8 cellular contexts compared by ENCODE assay signal in the genomic region with DNA sequence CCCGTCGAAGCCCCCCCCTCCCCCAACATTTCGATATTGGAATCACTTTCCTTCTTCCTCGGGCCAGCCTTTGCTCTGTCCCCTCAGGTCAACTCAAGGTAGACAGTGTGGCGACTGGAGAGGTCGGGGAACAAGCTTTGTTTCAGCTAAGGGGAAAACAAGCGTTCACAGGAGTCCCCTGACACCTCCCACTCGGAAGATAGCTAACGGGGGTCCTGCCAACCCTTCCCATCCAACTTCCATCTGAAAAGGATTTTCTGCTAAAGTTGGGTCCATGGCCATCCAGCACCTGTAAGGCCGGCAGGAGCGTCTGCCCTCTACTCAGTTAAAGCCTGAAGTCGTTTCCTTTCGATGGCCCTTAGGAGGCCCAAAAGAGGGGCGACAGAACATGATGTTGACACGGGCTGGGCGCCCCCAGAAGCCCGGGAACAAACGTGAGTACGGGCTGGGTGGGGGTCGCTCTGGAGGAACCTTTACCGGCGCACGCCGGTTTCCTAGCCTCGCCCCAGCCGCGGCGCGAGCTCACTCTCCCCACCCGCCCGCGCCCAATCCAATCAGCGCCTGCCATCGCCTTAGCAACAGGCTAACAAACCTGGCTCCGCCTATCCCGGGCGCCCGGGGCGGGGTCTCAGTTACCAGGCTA. TPM values are rescaled to one million over a fixed set of nuclear protein-coding genes. Genes with fewer than 3 reads are reported as not detected.
DNase-seq lines count a peak whose midpoint lies in the region; ATAC-seq and TF ChIP-seq lines count a peak whose summit lies in the region.

No MANE protein-coding gene starts in this region.

- peak; percentile 38 for ATAC-seq in HG02884 (IDR thresholded peaks at IDR 0.05; ENCODE audit: unreplicated experiment)
- peak; percentile 80 to 85 (median 80) for ATAC-seq in psoas muscle

- H3K36me3 ChIP-seq in right atrium auricular region (peaks cover 8% of the 10 kb centered on the region), psoas muscle (ENCODE audit: insufficient read depth in 1 of 2, low read depth in 1 of 2) (peaks cover 0 to 33% of the 10 kb centered on the region in 2 donors), urinary bladder (ENCODE audit: insufficient read depth) (no peaks in the 10 kb centered on the region)

- WGBS in psoas muscle, 3 donors = 0 to 1% (median 1%) methylated on average over 38 to 39 of the region's 39 CpGs
- WGBS in urinary bladder = under 1% methylated on average over 39 of the region's 39 CpGs

- peak overlapping the region; percentile 99 for H3K4me3 Mint-ChIP-seq in T-helper 1 cell treated with Interleukin-12 subunit alpha and Interleukin-12 subunit beta and Interleukin-4 antibody, amounts not matched to agents 30 μg/mL and 1 μg/mL, for 36 hours

- peak overlapping the region; percentile 66 to 73 for H3K4me3 ChIP-seq in right atrium auricular region
- H3K4me3 ChIP-seq in psoas muscle = peak overlapping the region; percentile 77
- peak overlapping the region; percentile 77 for H3K4me3 ChIP-seq in urinary bladder (ENCODE audit: low read depth, low read length)

- TF ChIP-seq CTCF in GM13977 (IDR thresholded peaks at IDR 0.05; ENCODE audit: extremely low read depth, insufficient read depth, missing control alignments) = no peak
- no peak for TF ChIP-seq CTCF in right atrium auricular region (IDR thresholded peaks at IDR 0.05)
- no peak for TF ChIP-seq CTCF in psoas muscle (IDR thresholded peaks at IDR 0.05)

- H3K36me3 Mint-ChIP-seq in T-helper 1 cell treated with Interleukin-12 subunit alpha and Interleukin-12 subunit beta and Interleukin-4 antibody, amounts not matched to agents 30 μg/mL and 1 μg/mL, for 36 hours (ENCODE audit: low read depth) = peaks cover 9% of the 10 kb centered on the region

- H3K27me3 ChIP-seq in right atrium auricular region (no peaks in the 10 kb centered on the region), psoas muscle (ENCODE audit: insufficient read depth in 3 of 3, low read length in 2 of 3) (no peaks in the 10 kb centered on the region)

- intact Hi-C loops in psoas muscle (cut with DNase I) = loop anchor here (1.0 to 10.0 kb wide), 4 partner anchors 68 to 516 kb away; no protein-coding TSS in a partner anchor

- H3K27me3 Mint-ChIP-seq in T-helper 1 cell treated with Interleukin-12 subunit alpha and Interleukin-12 subunit beta and Interleukin-4 antibody, amounts not matched to agents 30 μg/mL and 1 μg/mL, for 36 hours (ENCODE audit: low read depth) = no peaks in the 10 kb centered on the region

- peaks cover 0 to 35% of the 10 kb centered on the region in 2 donors for H3K4me1 ChIP-seq in right atrium auricular region
- H3K4me1 ChIP-seq in psoas muscle = peaks cover 41% of the 10 kb centered on the region
- H3K4me1 ChIP-seq in urinary bladder (ENCODE audit: insufficient read depth) = no peaks in the 10 kb centered on the region

- peaks cover 37% of the 10 kb centered on the region for H3K4me1 Mint-ChIP-seq in T-helper 1 cell treated with Interleukin-12 subunit alpha and Interleukin-12 subunit beta and Interleukin-4 antibody, amounts not matched to agents 30 μg/mL and 1 μg/mL, for 36 hours (ENCODE audit: low read depth)

- H3K27ac Mint-ChIP-seq in T-helper 1 cell treated with Interleukin-12 subunit alpha and Interleukin-12 subunit beta and Interleukin-4 antibody, amounts not matched to agents 30 μg/mL and 1 μg/mL, for 36 hours = peak overlapping the region; percentile 100

- H3K9me3 ChIP-seq in right atrium auricular region (no peaks in the 10 kb centered on the region), psoas muscle (no peaks in the 10 kb centered on the region)

- H3K27ac ChIP-seq in right atrium auricular region (peak overlapping the region; percentile 99), psoas muscle (peak overlapping the region; percentile 99), urinary bladder (ENCODE audit: low read depth) (peak overlapping the region; percentile 97)

- H3K9me3 Mint-ChIP-seq in T-helper 1 cell treated with Interleukin-12 subunit alpha and Interleukin-12 subunit beta and Interleukin-4 antibody, amounts not matched to agents 30 μg/mL and 1 μg/mL, for 36 hours = no peaks in the 10 kb centered on the region

- DNase-seq in GM13977 (ENCODE audit: low spot score) = peak; percentile 90
- peak; percentile 94 for DNase-seq in NCI-H146 (lab: John Stamatoyannopoulos, UW)
- peak; percentile 51 to 99 (median 97) for DNase-seq in amygdala (lab: John Stamatoyannopoulos, UW)
- DNase-seq in right atrium auricular region (ENCODE audit: low spot score) = peak; percentile 99
- peak; percentile 98 to 99 for DNase-seq in psoas muscle

- in situ Hi-C loops in GM13977 (cut with MboI; ENCODE audit: low pct_unique_long_range_greater_than_20kb, low sequenced_read_pairs, unreplicated experiment) = loop anchor here (5.0 to 10.0 kb wide), 2 partner anchors 158 to 276 kb away; no protein-coding TSS in a partner anchor

RNA-seq across cellular contexts. Expression of a gene that starts 2.5 kb away (rescaled TPM):
- total RNA-seq in right atrium auricular region (10 to 100 TPM; 11.2 to 15.2 TPM), psoas muscle (100 to 1,000 TPM in 1 of 4 donors, 10 to 100 TPM in 3; 28.6 to 122 (median 59.2) TPM), urinary bladder (261 TPM)
- polyA plus RNA-seq in psoas muscle (100 to 1,000 TPM in 1 of 3 donors, 10 to 100 TPM in 2; 30.9 to 137 (median 63.2) TPM), urinary bladder (24.4 TPM)

Comparison
In these comparisons a context has a peak if more than half of its experiments do, and no peak if none do; other contexts are left out.
1. Peak in every context shown above with its lines: DNase-seq, ATAC-seq, H3K4me3 ChIP-seq and H3K27ac ChIP-seq.